11 cellular contexts compared by ENCODE assay signal in genomic region chr12:45183263-45183662, GRCh38. TPM values are rescaled to one million over a fixed set of nuclear protein-coding genes. Genes with fewer than 3 reads are reported as not detected.
A peak's percentile ranks its signal among the peaks of the same experiment; 100 is the strongest.
DNase-seq lines count a peak whose midpoint lies in the region; ATAC-seq and TF ChIP-seq lines count a peak whose summit lies in the region.
"Had no signal": no experiment of that assay in that cellular context is flagged by ENCODE, and none has a peak within 500 bp of the region (broad histone marks: within the 10 kb centered on the region; RNA-seq: fewer than 3 reads in every experiment).

No MANE protein-coding gene starts in this region.

- peak; percentile 46 for TF ChIP-seq CTCF in activated CD8-positive, alpha-beta T cell treated with anti-CD3 and anti-CD28 coated beads for 36 hours (IDR thresholded peaks at IDR 0.05)
- TF ChIP-seq CTCF in fibroblast of the aortic adventitia (IDR thresholded peaks at IDR 0.05; ENCODE audit: insufficient read depth, low read length), result peak; percentile 65
- TF ChIP-seq CTCF in transverse colon (IDR thresholded peaks at IDR 0.05), result peak in 4 of 5 experiments; percentile 12 to 41 (median 17)

- H3K9ac ChIP-seq in SK-N-MC (ENCODE audit: insufficient read length), result peak overlapping the region; percentile 30
- H3K9ac ChIP-seq: BLaER1 treated with 17β-estradiol and CSF1 and Interleukin-3, amounts not matched to agents 10 nM and 100 nM had no signal

- peaks cover 12% of the 10 kb centered on the region for H3K9me3 Mint-ChIP-seq in activated CD8-positive, alpha-beta T cell treated with anti-CD3 and anti-CD28 coated beads for 36 hours
- peaks cover 6% of the 10 kb centered on the region for H3K9me3 Mint-ChIP-seq in activated CD8-positive, alpha-beta T cell treated with anti-CD3 and anti-CD28 coated beads, Interleukin-2, amount 10 ng/mL, durations not matched to agents 7 days and 5 days (ENCODE audit: insufficient read depth)

- H3K4me3 Mint-ChIP-seq in activated CD8-positive, alpha-beta T cell treated with anti-CD3 and anti-CD28 coated beads for 36 hours, result no peak overlapping the region
- H3K4me3 Mint-ChIP-seq in activated CD8-positive, alpha-beta T cell treated with anti-CD3 and anti-CD28 coated beads, Interleukin-2, amount 10 ng/mL, durations not matched to agents 7 days and 5 days, result no peak overlapping the region

- H3K36me3 ChIP-seq in SK-N-MC (ENCODE audit: insufficient read depth, low read length), result 0 out of 2 replicates have a peak, but pooled peaks cover 3% of the 10 kb centered on the region
- no peaks in the 10 kb centered on the region for H3K36me3 ChIP-seq in transverse colon

- H3K27ac ChIP-seq in SK-N-MC, result peak overlapping the region; percentile 66
- H3K27ac ChIP-seq in transverse colon, result no peak overlapping the region
- H3K27ac ChIP-seq: BLaER1 treated with 17β-estradiol and CSF1 and Interleukin-3, amounts not matched to agents 10 nM and 100 nM had no signal

- no peaks in the 10 kb centered on the region for H3K4me1 ChIP-seq in transverse colon

- H3K36me3 Mint-ChIP-seq in activated CD8-positive, alpha-beta T cell treated with anti-CD3 and anti-CD28 coated beads for 36 hours (ENCODE audit: low read depth), result peaks cover 11% of the 10 kb centered on the region
- peaks cover 9% of the 10 kb centered on the region for H3K36me3 Mint-ChIP-seq in activated CD8-positive, alpha-beta T cell treated with anti-CD3 and anti-CD28 coated beads, Interleukin-2, amount 10 ng/mL, durations not matched to agents 7 days and 5 days (ENCODE audit: low read depth)

- H3K9me3 ChIP-seq in SK-N-MC (ENCODE audit: low read depth, low read length) (peaks cover 6% of the 10 kb centered on the region; the same call in 1 of the 2 replicates), transverse colon (peaks cover 13% of the 10 kb centered on the region in 2 donors)

- no peak for TF ChIP-seq POLR2A in transverse colon (IDR thresholded peaks at IDR 0.05)

- H3K27me3 ChIP-seq in transverse colon, result no peaks in the 10 kb centered on the region
- H3K27me3 ChIP-seq: BLaER1 treated with 17β-estradiol and CSF1 and Interleukin-3, amounts not matched to agents 10 nM and 100 nM had no signal

- CTCF ChIA-PET in activated CD8-positive, alpha-beta T cell treated with anti-CD3 and anti-CD28 coated beads for 36 hours (lab: Charles Lee), result interaction anchor here (1.2 to 3.5 kb wide), 6 partner anchors 12 to 360 kb away, joined by 3 to 17 read pairs (median 4); no protein-coding TSS in a partner anchor
- CTCF ChIA-PET in activated CD8-positive, alpha-beta T cell treated with anti-CD3 and anti-CD28 coated beads, Interleukin-2, amount 10 ng/mL, durations not matched to agents 7 days and 5 days (lab: Charles Lee), result interaction anchor here (0.6 to 2.1 kb wide), 6 partner anchors 9 to 360 kb away, joined by 3 to 6 read pairs (median 5); partner anchors contain the start of gene ANO6

- intact Hi-C loops in activated CD8-positive, alpha-beta T cell treated with anti-CD3 and anti-CD28 coated beads for 36 hours (cut with micrococcal nuclease), result no loop called here
- intact Hi-C loops in transverse colon (cut with DNase I; ENCODE audit: low total_unique reads), result loop anchor here (10.0 kb wide), 1 partner anchor 202 kb away; no protein-coding TSS in a partner anchor

- no peak for ATAC-seq in activated CD8-positive, alpha-beta T cell treated with anti-CD3 and anti-CD28 coated beads for 36 hours
- ATAC-seq in activated CD8-positive, alpha-beta T cell treated with anti-CD3 and anti-CD28 coated beads, Interleukin-2, amount 10 ng/mL, durations not matched to agents 7 days and 5 days, result no peak
- ATAC-seq in HG03521 (IDR thresholded peaks at IDR 0.05; ENCODE audit: unreplicated experiment), result no peak

- H3K4me1 Mint-ChIP-seq in activated CD8-positive, alpha-beta T cell treated with anti-CD3 and anti-CD28 coated beads for 36 hours (ENCODE audit: low read depth), result no peaks in the 10 kb centered on the region
- H3K4me1 Mint-ChIP-seq in activated CD8-positive, alpha-beta T cell treated with anti-CD3 and anti-CD28 coated beads, Interleukin-2, amount 10 ng/mL, durations not matched to agents 7 days and 5 days (ENCODE audit: low read depth), result no peaks in the 10 kb centered on the region

- POLR2A ChIA-PET in activated CD8-positive, alpha-beta T cell treated with anti-CD3 and anti-CD28 coated beads for 36 hours (lab: Charles Lee), result no interaction called here
- POLR2A ChIA-PET in activated CD8-positive, alpha-beta T cell treated with anti-CD3 and anti-CD28 coated beads, Interleukin-2, amount 10 ng/mL, durations not matched to agents 7 days and 5 days (lab: Charles Lee), result interaction anchor here (1.6 kb wide), 1 partner anchor 13 kb away, joined by 3 read pairs; no protein-coding TSS in a partner anchor

- WGBS in transverse colon (ENCODE audit: low coverage in 1 of 2), 2 donors, result 72 to 84% methylated on average over 2 of the region's 2 CpGs

- no peaks in the 10 kb centered on the region for H3K27me3 Mint-ChIP-seq in activated CD8-positive, alpha-beta T cell treated with anti-CD3 and anti-CD28 coated beads for 36 hours
- H3K27me3 Mint-ChIP-seq in activated CD8-positive, alpha-beta T cell treated with anti-CD3 and anti-CD28 coated beads, Interleukin-2, amount 10 ng/mL, durations not matched to agents 7 days and 5 days (ENCODE audit: low read depth), result no peaks in the 10 kb centered on the region

- H3K27ac Mint-ChIP-seq in activated CD8-positive, alpha-beta T cell treated with anti-CD3 and anti-CD28 coated beads for 36 hours, result no peak overlapping the region
- H3K27ac Mint-ChIP-seq in activated CD8-positive, alpha-beta T cell treated with anti-CD3 and anti-CD28 coated beads, Interleukin-2, amount 10 ng/mL, durations not matched to agents 7 days and 5 days, result no peak overlapping the region

- DNase-seq in activated CD8-positive, alpha-beta T cell treated with anti-CD3 and anti-CD28 coated beads for 36 hours, result no peak
- DNase-seq in activated CD8-positive, alpha-beta T cell treated with anti-CD3 and anti-CD28 coated beads, Interleukin-2, amount 10 ng/mL, durations not matched to agents 7 days and 5 days, result no peak
- DNase-seq in SK-N-MC (ENCODE audit: low read depth, low spot score) (no peak), fibroblast of the aortic adventitia (ENCODE audit: low read depth) (peak; percentile 55), transverse colon (no peak), cortex of kidney (lab: John Stamatoyannopoulos, UW) (no peak)
- no peak for DNase-seq in central memory CD4-positive, alpha-beta T cell
- DNase-seq: glutamatergic neuron, NCI-H526 treated with DMSO at 0.1 percent for 48 hours had no signal

- in situ Hi-C loops in transverse colon (cut with MboI; ENCODE audit: low pct_ligation_motif_present in 1 of 4, low pct_unique_long_range_greater_than_20kb in 1 of 4, low sequenced_read_pairs in 3 of 4), result loop anchor here in 3 of 4 donors (10.0 to 25.0 kb wide), 3 partner anchors 202 to 529 kb away; no protein-coding TSS in a partner anchor

- TF ChIP-seq EP300 in transverse colon (IDR thresholded peaks at IDR 0.05; ENCODE audit: low read depth), result no peak

- H3K4me3 ChIP-seq in SK-N-MC (0 out of 2 replicates have a peak overlapping the region, but pooled peaks have one; percentile 2), fibroblast of the aortic adventitia (ENCODE audit: low read depth, low read length) (no peak overlapping the region), transverse colon (no peak overlapping the region)
- H3K4me3 ChIP-seq: BLaER1 treated with 17β-estradiol and CSF1 and Interleukin-3, amounts not matched to agents 10 nM and 100 nM had no signal

RNA-seq across cellular contexts. Expression of gene ANO6, which starts 32.6 kb away (rescaled TPM):
- total RNA-seq in activated CD8-positive, alpha-beta T cell treated with anti-CD3 and anti-CD28 coated beads for 36 hours, result 10 to 100 TPM; 13.1 to 13.6 TPM
- total RNA-seq in activated CD8-positive, alpha-beta T cell treated with anti-CD3 and anti-CD28 coated beads, Interleukin-2, amount 10 ng/mL, durations not matched to agents 7 days and 5 days, result 10 to 100 TPM; 23.3 to 24.5 TPM
- total RNA-seq in fibroblast of the aortic adventitia (ENCODE audit: low replicate concordance) (39.7 and 81.2 TPM in 2 replicates), transverse colon (10 to 100 TPM; 16.9 to 23.0 (median 20.4) TPM)
